Comparison of ENCODE assay signal across 1 cellular context in genomic region chr7:20598479-20599419, GRCh38.
TF ChIP-seq lines count a peak whose summit lies in the region.

No MANE protein-coding gene starts in this region.

TF ChIP-seq in K562, 482 proteins besides CTCF, POLR2A, EP300 and RAD21 (continued from another document):
- no peak for TF ChIP-seq ATF2 (CRISPR knock-in tag; IDR thresholded peaks at IDR 0.05)
- peak; percentile 93 for TF ChIP-seq DEAF1 (CRISPR knock-in tag; IDR thresholded peaks at IDR 0.05)
- TF ChIP-seq RCOR1 (IDR thresholded peaks at IDR 0.05; ENCODE audit: borderline replicate concordance in 1 of 2, low read depth in 2 of 2, low read length in 2 of 2) = no peak
- no peak for TF ChIP-seq ATF1 (CRISPR knock-in tag; IDR thresholded peaks at IDR 0.05)
- 0 out of 2 replicates have a peak, but pooled peaks have one; percentile 19 for TF ChIP-seq ATF1 (tag; IDR thresholded peaks at IDR 0.05)
- no peak for TF ChIP-seq DNMT1 (IDR thresholded peaks at IDR 0.05)
- peak; percentile 9; the same call in 1 of the 2 replicates for TF ChIP-seq CBFA2T3 (IDR thresholded peaks at IDR 0.05)
